In the genomic region with DNA sequence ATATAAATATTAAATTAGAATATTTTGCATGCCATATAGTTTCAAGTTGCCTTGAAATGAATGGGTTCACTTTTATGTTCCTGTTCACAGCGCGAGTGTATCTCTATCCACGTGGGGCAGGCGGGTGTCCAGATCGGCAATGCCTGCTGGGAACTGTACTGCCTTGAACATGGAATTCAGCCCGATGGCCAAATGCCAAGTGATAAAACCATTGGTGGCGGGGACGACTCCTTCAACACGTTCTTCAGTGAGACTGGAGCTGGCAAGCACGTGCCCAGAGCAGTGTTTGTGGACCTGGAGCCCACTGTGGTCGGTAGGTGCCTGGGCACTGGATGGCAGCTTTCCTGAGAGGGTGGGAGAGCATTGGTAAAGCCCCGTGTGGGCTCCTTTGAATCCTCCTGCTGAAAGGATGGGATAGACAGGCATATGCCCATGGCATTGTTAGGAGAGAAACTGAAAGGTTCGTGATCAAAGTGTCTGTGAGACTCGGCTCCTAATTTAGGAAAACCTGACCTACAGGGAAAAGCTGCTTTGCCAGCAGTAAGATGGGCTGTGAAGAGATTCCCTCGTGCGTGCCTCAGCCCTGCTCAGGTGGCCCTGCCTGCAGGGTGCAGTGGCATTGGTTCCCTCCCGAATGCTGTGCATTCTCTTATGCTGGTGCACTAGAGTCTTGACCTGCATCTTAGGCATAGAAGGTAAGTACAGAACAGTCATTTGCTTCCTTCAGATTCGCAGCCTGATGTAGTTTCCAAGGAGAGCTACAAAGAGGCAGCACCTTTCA, we compare ENCODE assay signal across 14 cellular contexts. TPM values are rescaled to one million over a fixed set of nuclear protein-coding genes. Genes with fewer than 3 reads are reported as not detected.
"Had no signal": no experiment of that assay in that cellular context is flagged by ENCODE, and none has a peak within 500 bp of the region (broad histone marks: within the 10 kb centered on the region; RNA-seq: fewer than 3 reads in every experiment).

No MANE protein-coding gene starts in this region.

RNA-seq across cellular contexts. Expression of a gene that starts 2.3 kb away (rescaled TPM):
- total RNA-seq: cardiac muscle cell, dermis microvascular lymphatic vessel endothelial cell, fibroblast of villous mesenchyme, frontal cortex, kidney epithelial cell, left colon, lung, mononuclear cell, natural killer cell, occipital lobe, subcutaneous adipose tissue, temporal lobe, urinary bladder had no signal
- polyA plus RNA-seq: neural cell, urinary bladder had no signal
